Comparison of ENCODE assay signal across 20 cellular contexts in the genomic region with DNA sequence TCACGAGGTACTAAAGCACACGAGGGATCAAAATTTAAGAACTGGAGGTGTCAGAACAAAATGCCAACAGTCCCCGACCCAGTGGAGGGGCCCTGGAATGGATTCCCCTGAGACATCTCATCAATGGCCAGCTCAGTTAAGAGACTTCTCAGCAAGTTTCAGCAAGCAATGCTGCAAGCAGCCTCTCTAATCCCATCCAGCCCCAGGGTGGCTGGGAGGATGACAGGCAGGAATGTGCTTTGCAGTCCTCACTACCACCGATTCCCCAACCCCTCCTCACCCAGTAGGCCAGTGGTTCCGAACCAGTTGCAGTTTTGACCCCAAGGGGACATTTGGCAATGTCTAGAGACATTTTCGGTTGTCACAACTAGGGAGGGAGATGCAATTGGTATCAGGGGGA. TPM values are rescaled to one million over a fixed set of nuclear protein-coding genes. Genes with fewer than 3 reads are reported as not detected.
DNase-seq lines count a peak whose midpoint lies in the region; ATAC-seq, FAIRE-seq and TF ChIP-seq lines count a peak whose summit lies in the region.
"Had no signal": no experiment of that assay in that cellular context is flagged by ENCODE, and none has a peak within 500 bp of the region (broad histone marks: within the 10 kb centered on the region; RNA-seq: fewer than 3 reads in every experiment).

No MANE protein-coding gene starts in this region.

- H2BK5ac ChIP-seq in H1 (ENCODE audit: low read depth, low read length), result peak overlapping the region; percentile 28

- 0 out of 2 replicates have a peak overlapping the region, but pooled peaks have one; percentile 18 for H2BK15ac ChIP-seq in H1 (ENCODE audit: low read length)

- no peak for TF ChIP-seq POLR2A in H1 (IDR thresholded peaks at IDR 0.05; ENCODE audit: control extremely low read depth in 1 of 2, low read depth in 2 of 2, low read length in 2 of 2)
- TF ChIP-seq POLR2A in body of pancreas (IDR thresholded peaks at IDR 0.05), result no peak

- H4K20me1 ChIP-seq in H1 (replicated peaks in 1 of 2; ENCODE audit: control insufficient read depth in 1 of 2, insufficient read depth in 2 of 2, low read length in 2 of 2), result peaks cover 21 to 31% of the 10 kb centered on the region in 2 experiments

- no peak for FAIRE-seq in H1 (lab: Jason Lieb, UNC)
- FAIRE-seq: GM19239, HTR-8/SVneo had no signal

- H2BK12ac ChIP-seq in H1 (ENCODE audit: low read depth, low read length), result no peak overlapping the region

- TF ChIP-seq RAD21 in H1 (IDR thresholded peaks at IDR 0.05 in 1 of 2, conservative IDR thresholded peaks at IDR 0.05 in 1 of 2; ENCODE audit: low read depth in 2 of 2, low read length in 2 of 2), result no peak

- no peaks in the 10 kb centered on the region for H3K27me3 ChIP-seq in HUES64 (ENCODE audit: insufficient read depth, low read length)
- no peaks in the 10 kb centered on the region for H3K27me3 ChIP-seq in H1 (replicated peaks in 1 of 4; ENCODE audit: control insufficient read depth in 3 of 4, extremely low read depth in 1 of 4, insufficient read depth in 3 of 4, low read length in 3 of 4)
- no peaks in the 10 kb centered on the region for H3K27me3 ChIP-seq in body of pancreas
- H3K27me3 ChIP-seq: SJCRH30 had no signal

- H3K79me2 ChIP-seq in H1 (ENCODE audit: control insufficient read depth in 1 of 2, insufficient read depth in 2 of 2, low read length in 2 of 2), result peaks cover 26 to 97% of the 10 kb centered on the region in 2 experiments

- H3K4me1 ChIP-seq in HUES64 (ENCODE audit: insufficient read depth, low read length) (peaks cover 33% of the 10 kb centered on the region), H1 (replicated peaks in 1 of 4; ENCODE audit: control insufficient read depth in 3 of 4, insufficient read depth in 4 of 4, low read length in 3 of 4) (peaks cover 9 to 38% (median 20%) of the 10 kb centered on the region in 4 experiments), body of pancreas (peaks cover 6% of the 10 kb centered on the region)

- H4K91ac ChIP-seq in H1 (replicated peaks; ENCODE audit: insufficient read length, low read length), result no peak overlapping the region

- in situ Hi-C loops in G401 (cut with HindIII; ENCODE audit: low sequenced_read_pairs), result loop anchor here (25.0 kb wide), 1 partner anchor 264 kb away; no protein-coding TSS in a partner anchor

- no peak overlapping the region for H2BK20ac ChIP-seq in H1 (ENCODE audit: low read length)

- H3K4me3 ChIP-seq in HUES64 (ENCODE audit: low read length), result no peak overlapping the region
- H3K4me3 ChIP-seq in H1 (ENCODE audit: extremely low read depth in 1 of 4, insufficient read depth in 2 of 4, low read depth in 3 of 4, low read length in 4 of 4), result no peak overlapping the region
- H3K4me3 ChIP-seq in body of pancreas, result no peak overlapping the region
- H3K4me3 ChIP-seq: SJCRH30 had no signal

- WGBS in HUES64, result 89% methylated on average over 6 of the region's 6 CpGs
- 96% methylated on average over 6 of the region's 6 CpGs; no CpG with 5 or more reads in 1 of the 2 experiments for WGBS in H1 (ENCODE audit: extremely low coverage in 1 of 2, insufficient coverage in 1 of 2, insufficient read length in 1 of 2, insufficient replicate concordance in 2 of 2, low coverage in 1 of 2, low lambda C conversion rate in 2 of 2, missing lambda C conversion rate in 1 of 2), 2 experiments
- WGBS in body of pancreas, 2 donors, result 87 to 91% methylated on average over 6 of the region's 6 CpGs

- H3K23me2 ChIP-seq in H1 (ENCODE audit: low read depth, low read length), result peaks cover 2% of the 10 kb centered on the region; the same call in 1 of the 2 replicates

- H3K14ac ChIP-seq in H1 (ENCODE audit: insufficient read length), result no peak overlapping the region

- DNase-seq in G401 (ENCODE audit: low spot score) (peak; percentile 10), H1 (ENCODE audit: low read depth in 1 of 2, low spot score in 2 of 2) (no peak), pons (ENCODE audit: low spot score) (peak; percentile 27), body of pancreas (no peak)
- no peak for DNase-seq in central memory CD4-positive, alpha-beta T cell
- DNase-seq: AML-193, DMS 273 treated with DMSO at 0.1 percent for 48 hours, HCEC 1CT, KBM-7, NCI-H1436, NCI-H446, NCI-H748 treated with DMSO at 0.1 percent for 48 hours, PC-3, SJCRH30 had no signal

- no peak overlapping the region for H3K56ac ChIP-seq in H1 (replicated peaks; ENCODE audit: insufficient read length, low read depth, low read length)

- no peak for TF ChIP-seq CTCF in H1 (IDR thresholded peaks at IDR 0.05; ENCODE audit: control extremely low read depth in 1 of 3, insufficient read depth in 1 of 3, low read depth in 1 of 3, low read length in 3 of 3)
- TF ChIP-seq CTCF in body of pancreas (IDR thresholded peaks at IDR 0.05), result no peak

- H3K9me3 ChIP-seq in HUES64 (ENCODE audit: insufficient read depth, low read depth, low read length) (no peaks in the 10 kb centered on the region), H1 (ENCODE audit: insufficient read depth in 2 of 2, low read depth in 1 of 2, low read length in 1 of 2) (no peaks in the 10 kb centered on the region; a peak in 1 of 4 replicates), body of pancreas (no peaks in the 10 kb centered on the region)
- H3K9me3 ChIP-seq: SJCRH30 had no signal

- POLR2A ChIA-PET in H1 (lab: Charles Lee; ENCODE audit: partially characterized antibody), result interaction anchor here (1.4 to 11.4 kb wide), 5 partner anchors 8 to 158 kb away, joined by 4 to 114 read pairs (median 6); partner anchors contain the start of genes IQCK and KNOP1

- H2AK5ac ChIP-seq in H1 (ENCODE audit: low read depth, low read length), result peak overlapping the region; percentile 24; the same call in 1 of the 2 replicates

- peaks cover 43% of the 10 kb centered on the region for H3K79me1 ChIP-seq in H1 (ENCODE audit: low read depth, low read length)

- H4K8ac ChIP-seq in H1 (ENCODE audit: extremely low read depth, insufficient read depth, low read length), result no peak overlapping the region

- H3K23ac ChIP-seq in H1 (ENCODE audit: insufficient read length), result no peak overlapping the region

- no peak overlapping the region for H2BK120ac ChIP-seq in H1 (replicated peaks; ENCODE audit: low read depth, low read length)

- peak overlapping the region; percentile 25; the same call in 1 of the 2 replicates for H3K18ac ChIP-seq in H1 (ENCODE audit: extremely low read depth, low read length)

- H3K9ac ChIP-seq in HUES64 (ENCODE audit: low read depth, low read length), result no peak overlapping the region
- H3K9ac ChIP-seq in H1 (replicated peaks in 1 of 4; ENCODE audit: extremely low read depth in 1 of 4, low read depth in 3 of 4, low read length in 3 of 4), result no peak overlapping the region

- no peak overlapping the region for H2AFZ ChIP-seq in H1 (ENCODE audit: low read length)

- ATAC-seq in HG03565 (IDR thresholded peaks at IDR 0.05; ENCODE audit: unreplicated experiment), result no peak
- ATAC-seq in body of pancreas, result no peak
- no peak for ATAC-seq in GM18861 (IDR thresholded peaks at IDR 0.05; ENCODE audit: unreplicated experiment)
- ATAC-seq: PC-3 had no signal

- H3K4ac ChIP-seq in H1 (replicated peaks; ENCODE audit: insufficient read length, low read depth, low read length), result no peak overlapping the region

- peak overlapping the region; percentile 5; the same call in 1 of the 2 replicates for H3K27ac ChIP-seq in HUES64 (ENCODE audit: low read depth, low read length)
- 0 out of 2 replicates have a peak overlapping the region, but pooled peaks have one; percentile 7 for H3K27ac ChIP-seq in H1 (ENCODE audit: low read depth, low read length)
- H3K27ac ChIP-seq in body of pancreas, result no peak overlapping the region
- H3K27ac ChIP-seq: HL-60, SJCRH30 had no signal

- intact Hi-C loops in body of pancreas (cut with DNase I), result no loop called here

- CTCF ChIA-PET in H1 (lab: Charles Lee; ENCODE audit: partially characterized antibody), result interaction anchor here (0.7 to 3.0 kb wide), 5 partner anchors 10 to 274 kb away, joined by 3 to 7 read pairs (median 4); no protein-coding TSS in a partner anchor

- no peak overlapping the region for H3K4me2 ChIP-seq in H1 (ENCODE audit: insufficient read depth in 1 of 2, low read depth in 2 of 2, low read length in 2 of 2)

- H4K5ac ChIP-seq in H1 (ENCODE audit: insufficient read length, low read depth, low read length), result no peak overlapping the region

- H3K36me3 ChIP-seq in HUES64 (ENCODE audit: insufficient read depth, low read length), result peaks cover 40% of the 10 kb centered on the region
- peaks cover 4 to 45% (median 14%) of the 10 kb centered on the region in 4 experiments; a peak in 6 of 8 replicates for H3K36me3 ChIP-seq in H1 (ENCODE audit: control insufficient read depth in 2 of 4, insufficient read depth in 4 of 4, low read length in 3 of 4)
- peaks cover 0 to 3% of the 10 kb centered on the region in 2 donors for H3K36me3 ChIP-seq in body of pancreas (replicated peaks in 1 of 2; ENCODE audit: insufficient read depth in 1 of 2, low read depth in 2 of 2)
- H3K36me3 ChIP-seq: SJCRH30 had no signal

- no peak for TF ChIP-seq EP300 in H1 (IDR thresholded peaks at IDR 0.05; ENCODE audit: borderline replicate concordance in 1 of 2, low read depth in 2 of 2, low read length in 2 of 2)

TF ChIP-seq in H1, 55 proteins besides CTCF, POLR2A, EP300 and RAD21:
- TF ChIP-seq SAP30 (IDR thresholded peaks at IDR 0.05; ENCODE audit: insufficient read depth, insufficient replicate concordance, low read length) (no peak), TEAD4 (IDR thresholded peaks at IDR 0.05; ENCODE audit: low read depth, low read length) (0 out of 2 replicates have a peak, but pooled peaks have one; percentile 24), EGR1 (IDR thresholded peaks at IDR 0.05; ENCODE audit: borderline replicate concordance, low read depth, low read length) (no peak)

RNA-seq across cellular contexts. Expression of gene GPRC5B, which starts 8.7 kb away (rescaled TPM):
- total RNA-seq in G401 (2014; rRNA removed; shearing (Covaris generic)), result 0.88 and 2.5 TPM in 2 replicates
- polyA plus RNA-seq in HUES64 (2013, experiment 1 of 2), result 67.1 TPM
- polyA plus RNA-seq in HUES64 (2013, experiment 2 of 2), result 63.2 TPM
- total RNA-seq in H1 (2021; fragmentation: NEBNext Ultra II Directional; extraction: Animal tissue kit (Norgen Biotek cat#: 25700)), result 106 and 109 TPM in 2 replicates
- 160 and 196 TPM in 2 replicates for polyA plus RNA-seq in H1 (2011; rRNA removed)
- 130 TPM for polyA plus RNA-seq in H1 (2011; cell fraction: cytosol; rRNA removed)
- polyA plus RNA-seq in H1 (2011; cell fraction: nucleus; rRNA removed), result 137 TPM
- polyA plus RNA-seq in H1 (2012, experiment 1 of 2), result 86.5 to 102 TPM (median 91.9 TPM) in 4 replicates
- 82.1 TPM for polyA plus RNA-seq in H1 (2012, experiment 2 of 2)
- 171 TPM for polyA plus RNA-seq in H1 (2013, experiment 1 of 2)
- 188 TPM for polyA plus RNA-seq in H1 (2013, experiment 2 of 2)
- 99.0 and 101 TPM in 2 replicates for polyA minus RNA-seq in H1 (2011; rRNA and poly(A)+ RNA removed)
- 96.7 TPM for polyA minus RNA-seq in H1 (2011; cell fraction: cytosol; rRNA and poly(A)+ RNA removed)
- polyA minus RNA-seq in H1 (2011; cell fraction: nucleus; rRNA and poly(A)+ RNA removed), result 80.6 TPM
- total RNA-seq in body of pancreas, result 10 to 100 TPM; 27.7 to 31.6 TPM

Comparison
In these comparisons a context has a peak if more than half of its experiments do, and no peak if none do; other contexts are left out.
1. DNase-seq: peak in G401 (single experiment) and pons (single experiment); none in H1 (0 of 2), body of pancreas (0 of 4) and central memory CD4-positive, alpha-beta T cell (single experiment).
2. H3K27ac ChIP-seq: peak in HUES64 (single experiment) and H1 (single experiment); none in body of pancreas (0 of 4).